Comparison of ENCODE assay signal across 1 cellular context in genomic region chr21:15729674-15730483, GRCh38.
TF ChIP-seq lines count a peak whose summit lies in the region.

Gene USP25, plus strand, starts transcription at chr21:15729982. Its CDS starts 412 bp downstream, at chr21:15730394.

TF ChIP-seq in GM12878, 131 proteins besides CTCF, POLR2A, EP300 and RAD21 (continued from another document and continues in another):
- TF ChIP-seq, protein P1, sequence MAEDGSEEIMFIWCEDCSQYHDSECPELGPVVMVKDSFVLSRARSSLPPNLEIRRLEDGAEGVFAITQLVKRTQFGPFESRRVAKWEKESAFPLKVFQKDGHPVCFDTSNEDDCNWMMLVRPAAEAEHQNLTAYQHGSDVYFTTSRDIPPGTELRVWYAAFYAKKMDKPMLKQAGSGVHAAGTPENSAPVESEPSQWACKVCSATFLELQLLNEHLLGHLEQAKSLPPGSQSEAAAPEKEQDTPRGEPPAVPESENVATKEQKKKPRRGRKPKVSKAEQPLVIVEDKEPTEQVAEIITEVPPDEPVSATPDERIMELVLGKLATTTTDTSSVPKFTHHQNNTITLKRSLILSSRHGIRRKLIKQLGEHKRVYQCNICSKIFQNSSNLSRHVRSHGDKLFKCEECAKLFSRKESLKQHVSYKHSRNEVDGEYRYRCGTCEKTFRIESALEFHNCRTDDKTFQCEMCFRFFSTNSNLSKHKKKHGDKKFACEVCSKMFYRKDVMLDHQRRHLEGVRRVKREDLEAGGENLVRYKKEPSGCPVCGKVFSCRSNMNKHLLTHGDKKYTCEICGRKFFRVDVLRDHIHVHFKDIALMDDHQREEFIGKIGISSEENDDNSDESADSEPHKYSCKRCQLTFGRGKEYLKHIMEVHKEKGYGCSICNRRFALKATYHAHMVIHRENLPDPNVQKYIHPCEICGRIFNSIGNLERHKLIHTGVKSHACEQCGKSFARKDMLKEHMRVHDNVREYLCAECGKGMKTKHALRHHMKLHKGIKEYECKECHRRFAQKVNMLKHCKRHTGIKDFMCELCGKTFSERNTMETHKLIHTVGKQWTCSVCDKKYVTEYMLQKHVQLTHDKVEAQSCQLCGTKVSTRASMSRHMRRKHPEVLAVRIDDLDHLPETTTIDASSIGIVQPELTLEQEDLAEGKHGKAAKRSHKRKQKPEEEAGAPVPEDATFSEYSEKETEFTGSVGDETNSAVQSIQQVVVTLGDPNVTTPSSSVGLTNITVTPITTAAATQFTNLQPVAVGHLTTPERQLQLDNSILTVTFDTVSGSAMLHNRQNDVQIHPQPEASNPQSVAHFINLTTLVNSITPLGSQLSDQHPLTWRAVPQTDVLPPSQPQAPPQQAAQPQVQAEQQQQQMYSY (CRISPR knock-in tag; IDR thresholded peaks at IDR 0.05), result no peak
- 0 out of 2 replicates have a peak, but pooled peaks have one; percentile 37 for TF ChIP-seq CHD1 (IDR thresholded peaks at IDR 0.05; ENCODE audit: low read depth, low read length)
- peak; percentile 45; the same call in 1 of the 2 replicates for TF ChIP-seq ZNF217 (IDR thresholded peaks at IDR 0.05)
- no peak for TF ChIP-seq ZBTB11 (CRISPR knock-in tag; IDR thresholded peaks at IDR 0.05)
- peak; percentile 28 for TF ChIP-seq SP1 (IDR thresholded peaks at IDR 0.05; ENCODE audit: low read depth, low read length)
- peak; percentile 91 for TF ChIP-seq SMARCA5 (IDR thresholded peaks at IDR 0.05)
- no peak for TF ChIP-seq ESRRA (IDR thresholded peaks at IDR 0.05; ENCODE audit: low read length)
- TF ChIP-seq USF2 (IDR thresholded peaks at IDR 0.05; ENCODE audit: borderline replicate concordance, low read depth, low read length), result no peak
- TF ChIP-seq MYC (IDR thresholded peaks at IDR 0.05; ENCODE audit: insufficient read depth, insufficient read length, insufficient replicate concordance, low read length, severe bottlenecking), result peak; percentile 59
- TF ChIP-seq NR2F1 (conservative IDR thresholded peaks at IDR 0.05), result peak; percentile 84
- TF ChIP-seq NFXL1 (IDR thresholded peaks at IDR 0.05; ENCODE audit: borderline replicate concordance), result peak; percentile 90; the same call in 1 of the 2 replicates
- peak; percentile 85 for TF ChIP-seq IKZF1 (conservative IDR thresholded peaks at IDR 0.05)
- TF ChIP-seq RAD51 (IDR thresholded peaks at IDR 0.05), result no peak
- no peak for TF ChIP-seq ZNF622 (IDR thresholded peaks at IDR 0.05)
- TF ChIP-seq, protein P2, sequence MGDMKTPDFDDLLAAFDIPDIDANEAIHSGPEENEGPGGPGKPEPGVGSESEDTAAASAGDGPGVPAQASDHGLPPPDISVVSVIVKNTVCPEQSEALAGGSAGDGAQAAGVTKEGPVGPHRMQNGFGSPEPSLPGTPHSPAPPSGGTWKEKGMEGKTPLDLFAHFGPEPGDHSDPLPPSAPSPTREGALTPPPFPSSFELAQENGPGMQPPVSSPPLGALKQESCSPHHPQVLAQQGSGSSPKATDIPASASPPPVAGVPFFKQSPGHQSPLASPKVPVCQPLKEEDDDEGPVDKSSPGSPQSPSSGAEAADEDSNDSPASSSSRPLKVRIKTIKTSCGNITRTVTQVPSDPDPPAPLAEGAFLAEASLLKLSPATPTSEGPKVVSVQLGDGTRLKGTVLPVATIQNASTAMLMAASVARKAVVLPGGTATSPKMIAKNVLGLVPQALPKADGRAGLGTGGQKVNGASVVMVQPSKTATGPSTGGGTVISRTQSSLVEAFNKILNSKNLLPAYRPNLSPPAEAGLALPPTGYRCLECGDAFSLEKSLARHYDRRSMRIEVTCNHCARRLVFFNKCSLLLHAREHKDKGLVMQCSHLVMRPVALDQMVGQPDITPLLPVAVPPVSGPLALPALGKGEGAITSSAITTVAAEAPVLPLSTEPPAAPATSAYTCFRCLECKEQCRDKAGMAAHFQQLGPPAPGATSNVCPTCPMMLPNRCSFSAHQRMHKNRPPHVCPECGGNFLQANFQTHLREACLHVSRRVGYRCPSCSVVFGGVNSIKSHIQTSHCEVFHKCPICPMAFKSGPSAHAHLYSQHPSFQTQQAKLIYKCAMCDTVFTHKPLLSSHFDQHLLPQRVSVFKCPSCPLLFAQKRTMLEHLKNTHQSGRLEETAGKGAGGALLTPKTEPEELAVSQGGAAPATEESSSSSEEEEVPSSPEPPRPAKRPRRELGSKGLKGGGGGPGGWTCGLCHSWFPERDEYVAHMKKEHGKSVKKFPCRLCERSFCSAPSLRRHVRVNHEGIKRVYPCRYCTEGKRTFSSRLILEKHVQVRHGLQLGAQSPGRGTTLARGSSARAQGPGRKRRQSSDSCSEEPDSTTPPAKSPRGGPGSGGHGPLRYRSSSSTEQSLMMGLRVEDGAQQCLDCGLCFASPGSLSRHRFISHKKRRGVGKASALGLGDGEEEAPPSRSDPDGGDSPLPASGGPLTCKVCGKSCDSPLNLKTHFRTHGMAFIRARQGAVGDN (IDR thresholded peaks at IDR 0.05), result peak; percentile 81
- no peak for TF ChIP-seq SKIL (IDR thresholded peaks at IDR 0.05; ENCODE audit: low read depth, poor library complexity, severe bottlenecking)
- TF ChIP-seq SPI1 (IDR thresholded peaks at IDR 0.05; ENCODE audit: borderline replicate concordance, insufficient read depth, low read depth, low read length), result no peak
- peak; percentile 74; the same call in 1 of the 2 replicates for TF ChIP-seq LARP7 (IDR thresholded peaks at IDR 0.05)
- peak; percentile 78 for TF ChIP-seq BACH1 (IDR thresholded peaks at IDR 0.05; ENCODE audit: borderline replicate concordance)
- no peak for TF ChIP-seq CBX3 (IDR thresholded peaks at IDR 0.05; ENCODE audit: borderline replicate concordance, low read depth)
- TF ChIP-seq NKRF (conservative IDR thresholded peaks at IDR 0.05), result peak; percentile 67; the same call in 1 of the 2 replicates
- no peak for TF ChIP-seq CEBPB (IDR thresholded peaks at IDR 0.05; ENCODE audit: borderline replicate concordance in 1 of 2, low read depth in 2 of 2, low read length in 2 of 2)
- peak; percentile 62 for TF ChIP-seq MXI1 (IDR thresholded peaks at IDR 0.05; ENCODE audit: low read depth, low read length)
- TF ChIP-seq DPF2 (IDR thresholded peaks at IDR 0.05), result peak; percentile 78; the same call in 1 of the 2 replicates
- TF ChIP-seq NFYA (IDR thresholded peaks at IDR 0.05; ENCODE audit: borderline replicate concordance, low read depth, low read length), result no peak
- TF ChIP-seq ZBTB40 (IDR thresholded peaks at IDR 0.05; ENCODE audit: borderline replicate concordance), result no peak
- TF ChIP-seq POLR2AphosphoS5 (IDR thresholded peaks at IDR 0.05; ENCODE audit: low read length), result peak; percentile 62; the same call in 1 of the 2 replicates
- peak; percentile 12; the same call in 1 of the 2 replicates for TF ChIP-seq TAF1 (IDR thresholded peaks at IDR 0.05; ENCODE audit: borderline replicate concordance, low read depth, low read length)
- TF ChIP-seq EGR1 (IDR thresholded peaks at IDR 0.05; ENCODE audit: borderline replicate concordance in 1 of 2, low read depth in 2 of 2, low read length in 2 of 2), result peak in 1 of 2 experiments; percentile 73; a peak in 1 of 3 replicates
- no peak for TF ChIP-seq ATF3 (IDR thresholded peaks at IDR 0.05; ENCODE audit: borderline replicate concordance, extremely low read depth, low read depth, low read length)
- 0 out of 2 replicates have a peak, but pooled peaks have one; percentile 19 for TF ChIP-seq TCF12 (IDR thresholded peaks at IDR 0.05; ENCODE audit: low read depth, low read length)
- no peak for TF ChIP-seq EZH2 (IDR thresholded peaks at IDR 0.05; ENCODE audit: borderline replicate concordance, control insufficient read depth, low read depth, low read length)
- TF ChIP-seq NR2C2 (IDR thresholded peaks at IDR 0.05; ENCODE audit: borderline replicate concordance, control insufficient read depth, insufficient read length, low read depth), result no peak
- TF ChIP-seq, protein P3, sequence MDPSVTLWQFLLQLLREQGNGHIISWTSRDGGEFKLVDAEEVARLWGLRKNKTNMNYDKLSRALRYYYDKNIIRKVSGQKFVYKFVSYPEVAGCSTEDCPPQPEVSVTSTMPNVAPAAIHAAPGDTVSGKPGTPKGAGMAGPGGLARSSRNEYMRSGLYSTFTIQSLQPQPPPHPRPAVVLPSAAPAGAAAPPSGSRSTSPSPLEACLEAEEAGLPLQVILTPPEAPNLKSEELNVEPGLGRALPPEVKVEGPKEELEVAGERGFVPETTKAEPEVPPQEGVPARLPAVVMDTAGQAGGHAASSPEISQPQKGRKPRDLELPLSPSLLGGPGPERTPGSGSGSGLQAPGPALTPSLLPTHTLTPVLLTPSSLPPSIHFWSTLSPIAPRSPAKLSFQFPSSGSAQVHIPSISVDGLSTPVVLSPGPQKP (IDR thresholded peaks at IDR 0.05; ENCODE audit: low read depth, low read length), result no peak
